In the genomic region with DNA sequence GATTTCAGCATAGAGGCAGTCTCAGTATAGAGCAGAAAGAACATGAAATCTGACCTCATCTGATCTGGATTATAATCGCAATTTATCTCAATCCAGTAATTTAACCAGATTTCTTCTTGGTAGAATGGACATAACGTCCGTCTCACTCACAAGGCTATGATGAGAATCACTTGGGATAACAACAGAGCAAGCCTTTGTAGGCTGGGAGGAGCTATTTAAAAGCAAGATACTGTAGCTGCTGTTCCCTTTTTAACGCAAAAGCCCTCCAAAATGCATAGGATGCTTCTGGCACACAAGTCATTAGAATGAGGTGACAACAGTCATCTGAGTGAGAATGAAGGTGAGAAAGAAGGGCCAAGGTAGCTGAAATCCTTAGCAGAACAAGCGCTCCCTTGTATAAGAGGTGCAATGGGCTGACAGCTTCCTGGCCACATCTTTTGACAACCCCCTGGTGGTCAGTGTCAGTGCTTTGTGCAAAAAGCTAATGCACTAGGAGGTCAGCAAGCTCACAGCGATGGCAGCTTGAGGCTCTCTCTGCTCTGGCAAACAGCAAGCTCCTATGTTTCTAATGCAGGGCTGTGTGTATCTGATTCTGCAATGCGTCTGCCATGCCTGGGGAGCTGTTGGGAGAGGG, we compare ENCODE assay signal across 10 cellular contexts. TPM values are rescaled to one million over a fixed set of nuclear protein-coding genes. Genes with fewer than 3 reads are reported as not detected.
DNase-seq lines count a peak whose midpoint lies in the region; TF ChIP-seq lines count a peak whose summit lies in the region.
"Had no signal": no experiment of that assay in that cellular context is flagged by ENCODE, and none has a peak within 500 bp of the region (broad histone marks: within the 10 kb centered on the region; RNA-seq: fewer than 3 reads in every experiment).

No MANE protein-coding gene starts in this region.

- no peak overlapping the region for H4K8ac ChIP-seq in neuronal stem cell (ENCODE audit: low read depth, low read length)

- no peak overlapping the region for H2AK5ac ChIP-seq in neuronal stem cell (ENCODE audit: low read depth, low read length)

- H3K4me2 ChIP-seq in neuronal stem cell (ENCODE audit: insufficient read depth, low read length, poor library complexity, severe bottlenecking), result no peak overlapping the region

- CTCF ChIA-PET in GM10248 (lab: Yijun Ruan, JAX), result interaction anchor here (0.9 to 2.2 kb wide), 8 partner anchors 11 to 303 kb away, joined by 3 to 8 read pairs (median 4); no protein-coding TSS in a partner anchor
- CTCF ChIA-PET in activated naive CD4-positive, alpha-beta T cell treated with anti-CD3 and anti-CD28 coated beads, Interleukin-2, amount 10 ng/mL, durations not matched to agents 7 days and 5 days (lab: Charles Lee), result interaction anchor here (0.5 kb wide), 1 partner anchor 283 kb away, joined by 3 read pairs; no protein-coding TSS in a partner anchor

- H3K4me3 Mint-ChIP-seq in activated naive CD4-positive, alpha-beta T cell treated with anti-CD3 and anti-CD28 coated beads, Interleukin-2, amount 10 ng/mL, durations not matched to agents 7 days and 5 days, result no peak overlapping the region
- H3K4me3 Mint-ChIP-seq: naive B cell had no signal

- H3K27ac Mint-ChIP-seq in activated naive CD4-positive, alpha-beta T cell treated with anti-CD3 and anti-CD28 coated beads, Interleukin-2, amount 10 ng/mL, durations not matched to agents 7 days and 5 days, result no peak overlapping the region
- H3K27ac Mint-ChIP-seq: naive B cell had no signal

- H3K4ac ChIP-seq in neuronal stem cell (ENCODE audit: low read length), result no peak overlapping the region

- TF ChIP-seq CTCF in GM10248 (IDR thresholded peaks at IDR 0.05; ENCODE audit: control extremely low read depth, extremely low read depth, low read depth, missing control alignments) (peak; percentile 9), NB4 (IDR thresholded peaks at IDR 0.05; ENCODE audit: low read depth, low read length) (peak; percentile 42)

- no peak overlapping the region for H3K9ac ChIP-seq in neuronal stem cell (ENCODE audit: low read depth, low read length, poor library complexity)

- H3K4me1 ChIP-seq in neuronal stem cell (ENCODE audit: control insufficient read depth in 2 of 2, insufficient read depth in 1 of 2, low read depth in 1 of 2, low read length in 2 of 2), result peaks cover 4 to 6% of the 10 kb centered on the region in 2 donors

- no peak for TF ChIP-seq POLR2A in NB4 (IDR thresholded peaks at IDR 0.05; ENCODE audit: extremely low read depth, insufficient read length)

- H3K36me3 ChIP-seq in neuronal stem cell (replicated peaks in 1 of 2; ENCODE audit: control insufficient read depth in 2 of 2, insufficient read depth in 2 of 2, low read length in 2 of 2), result no peaks in the 10 kb centered on the region
- H3K36me3 ChIP-seq: tibial artery had no signal

- H3K36me3 Mint-ChIP-seq in activated naive CD4-positive, alpha-beta T cell treated with anti-CD3 and anti-CD28 coated beads, Interleukin-2, amount 10 ng/mL, durations not matched to agents 7 days and 5 days, result no peaks in the 10 kb centered on the region
- H3K36me3 Mint-ChIP-seq: naive B cell had no signal

- H2BK12ac ChIP-seq in neuronal stem cell (ENCODE audit: low read length), result no peak overlapping the region

- H2BK120ac ChIP-seq in neuronal stem cell (ENCODE audit: low read depth, low read length), result no peak overlapping the region

- H3K27me3 Mint-ChIP-seq in activated naive CD4-positive, alpha-beta T cell treated with anti-CD3 and anti-CD28 coated beads, Interleukin-2, amount 10 ng/mL, durations not matched to agents 7 days and 5 days, result peaks cover 12% of the 10 kb centered on the region

- H3K4me1 Mint-ChIP-seq in activated naive CD4-positive, alpha-beta T cell treated with anti-CD3 and anti-CD28 coated beads, Interleukin-2, amount 10 ng/mL, durations not matched to agents 7 days and 5 days, result no peaks in the 10 kb centered on the region

- H3K27me3 ChIP-seq in neuronal stem cell (ENCODE audit: control insufficient read depth in 3 of 3, insufficient read depth in 3 of 3, low read depth in 1 of 3, low read length in 3 of 3), result no peaks in the 10 kb centered on the region
- H3K27me3 ChIP-seq: tibial artery had no signal

- H3K79me1 ChIP-seq in neuronal stem cell (ENCODE audit: low read depth, low read length), result no peaks in the 10 kb centered on the region

- WGBS in neuronal stem cell (ENCODE audit: extremely low coverage in 2 of 2, insufficient read length in 2 of 2, insufficient replicate concordance in 1 of 2), 2 donors, result no CpG with 5 or more reads among the region's 7 CpGs

- no peaks in the 10 kb centered on the region for H3K9me3 ChIP-seq in neuronal stem cell (replicated peaks in 1 of 2; ENCODE audit: control insufficient read depth in 2 of 2, insufficient read depth in 1 of 2, low read depth in 1 of 2, low read length in 2 of 2)
- H3K9me3 ChIP-seq: tibial artery had no signal

- H2BK15ac ChIP-seq in neuronal stem cell (ENCODE audit: low read length), result no peak overlapping the region

- H3K4me3 ChIP-seq in NB4 (ENCODE audit: low read depth, low read length), result no peak overlapping the region
- no peak overlapping the region for H3K4me3 ChIP-seq in neuronal stem cell (ENCODE audit: low read length in 2 of 2)
- H3K4me3 ChIP-seq: tibial artery had no signal

- POLR2A ChIA-PET in GM10248 (lab: Yijun Ruan, JAX), result no interaction called here

- DNase-seq in GM10248 (ENCODE audit: extremely low spot score) (no peak), NB4 (ENCODE audit: low read depth) (peak; percentile 33), cerebellar cortex (ENCODE audit: low spot score) (peak; percentile 87), neuronal stem cell (ENCODE audit: low spot score) (no peak), DMS79 treated with DMSO at 0.1 percent for 48 hours (lab: John Stamatoyannopoulos, UW) (no peak)
- no peak for DNase-seq in stimulated activated CD8-positive, alpha-beta memory T cell treated with anti-CD3 and anti-CD28 coated beads, Interleukin-4, amount 100 ng/mL, for 48 hours
- DNase-seq in activated naive CD4-positive, alpha-beta T cell treated with anti-CD3 and anti-CD28 coated beads, Interleukin-2, amount 10 ng/mL, durations not matched to agents 7 days and 5 days, result no peak
- DNase-seq: naive B cell, NCI-H187, tibial artery had no signal

- no peak overlapping the region for H3K18ac ChIP-seq in neuronal stem cell (ENCODE audit: low read length)

- peak overlapping the region; percentile 68 for H2AFZ ChIP-seq in neuronal stem cell (ENCODE audit: low read length)

- no peak overlapping the region for H2BK5ac ChIP-seq in neuronal stem cell (ENCODE audit: low read length)

- H3K9me3 Mint-ChIP-seq in activated naive CD4-positive, alpha-beta T cell treated with anti-CD3 and anti-CD28 coated beads, Interleukin-2, amount 10 ng/mL, durations not matched to agents 7 days and 5 days, result no peaks in the 10 kb centered on the region

- no peak overlapping the region for H3K23ac ChIP-seq in neuronal stem cell (ENCODE audit: low read depth, low read length, poor library complexity)

- no peak overlapping the region for H3K27ac ChIP-seq in neuronal stem cell (replicated peaks; ENCODE audit: low read length)

- H3K14ac ChIP-seq in neuronal stem cell (ENCODE audit: low read length), result no peak overlapping the region

- H4K91ac ChIP-seq in neuronal stem cell (ENCODE audit: low read depth, low read length, poor library complexity), result no peak overlapping the region

RNA-seq across cellular contexts. Expression of gene METTL24, which starts 16.4 kb away (rescaled TPM):
- polyA plus RNA-seq in neuronal stem cell (2013, experiment 1 of 2), result 1.3 TPM
- polyA plus RNA-seq in neuronal stem cell (2013, experiment 2 of 2), result 1.1 TPM

Comparison
In these comparisons a context has a peak if more than half of its experiments do, and no peak if none do; other contexts are left out.
1. DNase-seq: peak in NB4 (single experiment) and cerebellar cortex (single experiment); none in GM10248 (single experiment), neuronal stem cell (single experiment), DMS79 treated with DMSO at 0.1 percent for 48 hours (single experiment), stimulated activated CD8-positive, alpha-beta memory T cell treated with anti-CD3 and anti-CD28 coated beads, Interleukin-4, amount 100 ng/mL, for 48 hours (single experiment) and activated naive CD4-positive, alpha-beta T cell treated with anti-CD3 and anti-CD28 coated beads, Interleukin-2, amount 10 ng/mL, durations not matched to agents 7 days and 5 days (single experiment).